Comparison of ENCODE assay signal across 9 cellular contexts in the genomic region with DNA sequence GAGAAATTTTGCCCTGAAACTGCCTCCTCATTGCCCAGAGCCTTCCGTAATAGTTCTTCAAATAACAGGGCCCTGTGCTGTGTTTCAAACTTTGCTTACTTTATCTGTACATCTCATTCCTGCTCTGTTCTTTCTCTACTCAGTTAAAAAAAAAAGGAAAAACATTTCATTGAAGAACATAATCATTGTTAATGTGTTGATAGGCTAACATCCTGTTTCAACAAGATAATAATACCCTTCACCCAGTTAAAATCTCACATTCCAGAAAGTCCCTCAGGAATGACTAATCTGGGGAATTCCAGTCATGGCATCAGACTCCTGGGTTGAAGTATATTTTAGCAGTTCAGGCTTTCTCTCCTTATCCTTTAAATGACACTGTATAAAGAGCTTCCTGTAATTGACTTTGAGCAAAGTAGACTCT. TPM values are rescaled to one million over a fixed set of nuclear protein-coding genes. Genes with fewer than 3 reads are reported as not detected.
A peak's percentile ranks its signal among the peaks of the same experiment; 100 is the strongest.
DNase-seq lines count a peak whose midpoint lies in the region; ATAC-seq and TF ChIP-seq lines count a peak whose summit lies in the region.
"Had no signal": no experiment of that assay in that cellular context is flagged by ENCODE, and none has a peak within 500 bp of the region (broad histone marks: within the 10 kb centered on the region; RNA-seq: fewer than 3 reads in every experiment).

No MANE protein-coding gene starts in this region.

- BruUV-seq in PC-3 (replicated peaks; lab: Mats Ljungman, UMichigan) = no TSS peak

- intact Hi-C loops in PC-3 (cut with micrococcal nuclease) = loop anchor here (1.0 to 2.0 kb wide), 2 partner anchors 39 to 97 kb away; no protein-coding TSS in a partner anchor
- intact Hi-C loops in naive thymus-derived CD4-positive, alpha-beta T cell (cut with micrococcal nuclease) = no loop called here

- H3K4me2 ChIP-seq in PC-3 (ENCODE audit: low read length) = peak overlapping the region; percentile 79
- H3K4me2 ChIP-seq: KMS-11 had no signal

- POLR2A ChIA-PET in PC-3 (lab: Charles Lee; ENCODE audit: unreplicated experiment) = interaction anchor here (0.6 to 1.4 kb wide), 3 partner anchors 26 to 80 kb away, joined by 3 to 6 read pairs (median 4); a partner anchor contains a TSS
- POLR2A ChIA-PET in naive thymus-derived CD4-positive, alpha-beta T cell (lab: Charles Lee) = no interaction called here

- H3K4me3 Mint-ChIP-seq in naive thymus-derived CD4-positive, alpha-beta T cell = no peak overlapping the region

- H3K4me1 Mint-ChIP-seq in naive thymus-derived CD4-positive, alpha-beta T cell = no peaks in the 10 kb centered on the region

- ATAC-seq in PC-3 = peak; percentile 86
- ATAC-seq in omental fat pad (ENCODE audit: low FRiP score) = peak; percentile 80
- ATAC-seq in HG03469 (IDR thresholded peaks at IDR 0.05; ENCODE audit: unreplicated experiment) = no peak
- no peak for ATAC-seq in naive thymus-derived CD4-positive, alpha-beta T cell

- H3K9me3 ChIP-seq in PC-3 (ENCODE audit: low read length) = no peaks in the 10 kb centered on the region
- H3K9me3 ChIP-seq in naive thymus-derived CD4-positive, alpha-beta T cell (ENCODE audit: control insufficient read depth in 2 of 3, low read length in 3 of 3) = no peaks in the 10 kb centered on the region

- H3K27me3 ChIP-seq in PC-3 (ENCODE audit: low read length) = no peaks in the 10 kb centered on the region
- H3K27me3 ChIP-seq in naive thymus-derived CD4-positive, alpha-beta T cell (ENCODE audit: control insufficient read depth in 2 of 2, insufficient read depth in 2 of 2, low read length in 2 of 2) = no peaks in the 10 kb centered on the region

- H3K36me3 Mint-ChIP-seq in naive thymus-derived CD4-positive, alpha-beta T cell = peaks cover 0 to 5% (median 0%) of the 10 kb centered on the region in 5 donors

- H3K27ac ChIP-seq in PC-3 (ENCODE audit: low read length) = peak overlapping the region; percentile 93
- no peak overlapping the region for H3K27ac ChIP-seq in naive thymus-derived CD4-positive, alpha-beta T cell (ENCODE audit: low read depth, low read length)
- H3K27ac ChIP-seq: KMS-11 had no signal

- H3K4me3 ChIP-seq in PC-3 (ENCODE audit: low read length) = peak overlapping the region; percentile 51
- H3K4me3 ChIP-seq in epithelial cell of esophagus (ENCODE audit: low read length) = no peak overlapping the region
- no peak overlapping the region for H3K4me3 ChIP-seq in naive thymus-derived CD4-positive, alpha-beta T cell (ENCODE audit: low read length)

- H3K9me2 ChIP-seq in PC-3 (replicated peaks; ENCODE audit: low read length) = no peaks in the 10 kb centered on the region

- H3F3A ChIP-seq in PC-3 (ENCODE audit: low read length, unreplicated experiment) = peaks cover 8% of the 10 kb centered on the region

- peaks cover 36% of the 10 kb centered on the region for H3K4me1 ChIP-seq in PC-3 (ENCODE audit: insufficient read depth, low read length)
- no peaks in the 10 kb centered on the region for H3K4me1 ChIP-seq in naive thymus-derived CD4-positive, alpha-beta T cell (ENCODE audit: control insufficient read depth in 2 of 2, insufficient read depth in 2 of 2, low read length in 2 of 2)

- DNase-seq in DMS53 (lab: John Stamatoyannopoulos, UW) (peak; percentile 81), PC-3 (peak; percentile 91), epithelial cell of esophagus (ENCODE audit: low read depth) (peak; percentile 93), omental fat pad (ENCODE audit: low spot score) (no peak), DMS79 (lab: John Stamatoyannopoulos, UW) (no peak)
- no peak for DNase-seq in activated naive CD4-positive, alpha-beta T cell treated with anti-CD3 and anti-CD28 coated beads, Interleukin-2, amount 50 U/mL, for 16 hours
- DNase-seq in naive thymus-derived CD4-positive, alpha-beta T cell = no peak

- H4K20me1 ChIP-seq in PC-3 (ENCODE audit: low read length) = no peaks in the 10 kb centered on the region

- H3K27me3 Mint-ChIP-seq in naive thymus-derived CD4-positive, alpha-beta T cell = peaks cover 0 to 8% (median 2%) of the 10 kb centered on the region in 5 donors

- peak overlapping the region; percentile 74 for H3K9ac ChIP-seq in PC-3 (ENCODE audit: low read length)
- H3K9ac ChIP-seq: KMS-11 had no signal

- H3K79me2 ChIP-seq in PC-3 (ENCODE audit: low read length) = no peaks in the 10 kb centered on the region

- peak overlapping the region; percentile 49 for H2AFZ ChIP-seq in PC-3 (ENCODE audit: low read length)

- no peak for TF ChIP-seq CTCF in PC-3 (conservative IDR thresholded peaks at IDR 0.05; ENCODE audit: low read depth, low read length)
- no peak for TF ChIP-seq CTCF in epithelial cell of esophagus (IDR thresholded peaks at IDR 0.05; ENCODE audit: insufficient read depth, low read depth, low read length, missing control alignments)
- TF ChIP-seq CTCF in omental fat pad (IDR thresholded peaks at IDR 0.05) = no peak

- CTCF ChIA-PET in PC-3 (lab: Charles Lee) = no interaction called here
- CTCF ChIA-PET in naive thymus-derived CD4-positive, alpha-beta T cell (lab: Charles Lee) = no interaction called here

- H3K9me3 Mint-ChIP-seq in naive thymus-derived CD4-positive, alpha-beta T cell = no peaks in the 10 kb centered on the region

- no peak overlapping the region for H3K27ac Mint-ChIP-seq in naive thymus-derived CD4-positive, alpha-beta T cell

- no peaks in the 10 kb centered on the region for H3K36me3 ChIP-seq in PC-3 (ENCODE audit: low read depth, low read length)
- no peaks in the 10 kb centered on the region for H3K36me3 ChIP-seq in naive thymus-derived CD4-positive, alpha-beta T cell (ENCODE audit: control insufficient read depth in 2 of 3, insufficient read depth in 3 of 3, low read length in 3 of 3)

RNA-seq across cellular contexts. Expression of a gene that starts 45.6 kb away (rescaled TPM):
- total RNA-seq in PC-3 (2014; rRNA removed) (23.5 and 25.2 TPM in 2 replicates), omental fat pad (100 to 1,000 TPM in 2 of 4 donors, 10 to 100 TPM in 2; 81.3 to 155 (median 111) TPM)
- total RNA-seq in naive thymus-derived CD4-positive, alpha-beta T cell = 1 to 10 TPM; 5.0 to 9.7 (median 7.2) TPM
- polyA plus RNA-seq in naive thymus-derived CD4-positive, alpha-beta T cell = under 1 TPM; 0.37 to 0.47 TPM

RNA-seq across cellular contexts. Expression of a gene that starts 58.2 kb away (rescaled TPM):
- total RNA-seq in PC-3 (2014; rRNA removed) = 58.2 and 64.9 TPM in 2 replicates
- total RNA-seq in omental fat pad = 100 to 1,000 TPM in 1 of 4 donors, 10 to 100 TPM in 3; 47.3 to 115 (median 58.5) TPM
- 10 to 100 TPM; 53.4 to 87.4 (median 64.6) TPM for total RNA-seq in naive thymus-derived CD4-positive, alpha-beta T cell
- 10 to 100 TPM; 66.8 to 74.5 TPM for polyA plus RNA-seq in naive thymus-derived CD4-positive, alpha-beta T cell

Comparison
In these comparisons a context has a peak if more than half of its experiments do, and no peak if none do; other contexts are left out.
1. DNase-seq: peak in DMS53 (single experiment), PC-3 (single experiment) and epithelial cell of esophagus (single experiment); none in omental fat pad (single experiment), DMS79 (single experiment), activated naive CD4-positive, alpha-beta T cell treated with anti-CD3 and anti-CD28 coated beads, Interleukin-2, amount 50 U/mL, for 16 hours (single experiment) and naive thymus-derived CD4-positive, alpha-beta T cell (0 of 9).
2. ATAC-seq: peak in PC-3 (single experiment) and omental fat pad (single experiment); none in HG03469 (single experiment) and naive thymus-derived CD4-positive, alpha-beta T cell (single experiment).